Comparison of ENCODE assay signal across 1 cellular context in genomic region chr6:106924699-106925523, GRCh38.
TF ChIP-seq lines count a peak whose summit lies in the region.

No MANE protein-coding gene starts in this region.

TF ChIP-seq in H1, 55 proteins besides CTCF, POLR2A, EP300 and RAD21 (continued from another document):
- TF ChIP-seq, protein P1, sequence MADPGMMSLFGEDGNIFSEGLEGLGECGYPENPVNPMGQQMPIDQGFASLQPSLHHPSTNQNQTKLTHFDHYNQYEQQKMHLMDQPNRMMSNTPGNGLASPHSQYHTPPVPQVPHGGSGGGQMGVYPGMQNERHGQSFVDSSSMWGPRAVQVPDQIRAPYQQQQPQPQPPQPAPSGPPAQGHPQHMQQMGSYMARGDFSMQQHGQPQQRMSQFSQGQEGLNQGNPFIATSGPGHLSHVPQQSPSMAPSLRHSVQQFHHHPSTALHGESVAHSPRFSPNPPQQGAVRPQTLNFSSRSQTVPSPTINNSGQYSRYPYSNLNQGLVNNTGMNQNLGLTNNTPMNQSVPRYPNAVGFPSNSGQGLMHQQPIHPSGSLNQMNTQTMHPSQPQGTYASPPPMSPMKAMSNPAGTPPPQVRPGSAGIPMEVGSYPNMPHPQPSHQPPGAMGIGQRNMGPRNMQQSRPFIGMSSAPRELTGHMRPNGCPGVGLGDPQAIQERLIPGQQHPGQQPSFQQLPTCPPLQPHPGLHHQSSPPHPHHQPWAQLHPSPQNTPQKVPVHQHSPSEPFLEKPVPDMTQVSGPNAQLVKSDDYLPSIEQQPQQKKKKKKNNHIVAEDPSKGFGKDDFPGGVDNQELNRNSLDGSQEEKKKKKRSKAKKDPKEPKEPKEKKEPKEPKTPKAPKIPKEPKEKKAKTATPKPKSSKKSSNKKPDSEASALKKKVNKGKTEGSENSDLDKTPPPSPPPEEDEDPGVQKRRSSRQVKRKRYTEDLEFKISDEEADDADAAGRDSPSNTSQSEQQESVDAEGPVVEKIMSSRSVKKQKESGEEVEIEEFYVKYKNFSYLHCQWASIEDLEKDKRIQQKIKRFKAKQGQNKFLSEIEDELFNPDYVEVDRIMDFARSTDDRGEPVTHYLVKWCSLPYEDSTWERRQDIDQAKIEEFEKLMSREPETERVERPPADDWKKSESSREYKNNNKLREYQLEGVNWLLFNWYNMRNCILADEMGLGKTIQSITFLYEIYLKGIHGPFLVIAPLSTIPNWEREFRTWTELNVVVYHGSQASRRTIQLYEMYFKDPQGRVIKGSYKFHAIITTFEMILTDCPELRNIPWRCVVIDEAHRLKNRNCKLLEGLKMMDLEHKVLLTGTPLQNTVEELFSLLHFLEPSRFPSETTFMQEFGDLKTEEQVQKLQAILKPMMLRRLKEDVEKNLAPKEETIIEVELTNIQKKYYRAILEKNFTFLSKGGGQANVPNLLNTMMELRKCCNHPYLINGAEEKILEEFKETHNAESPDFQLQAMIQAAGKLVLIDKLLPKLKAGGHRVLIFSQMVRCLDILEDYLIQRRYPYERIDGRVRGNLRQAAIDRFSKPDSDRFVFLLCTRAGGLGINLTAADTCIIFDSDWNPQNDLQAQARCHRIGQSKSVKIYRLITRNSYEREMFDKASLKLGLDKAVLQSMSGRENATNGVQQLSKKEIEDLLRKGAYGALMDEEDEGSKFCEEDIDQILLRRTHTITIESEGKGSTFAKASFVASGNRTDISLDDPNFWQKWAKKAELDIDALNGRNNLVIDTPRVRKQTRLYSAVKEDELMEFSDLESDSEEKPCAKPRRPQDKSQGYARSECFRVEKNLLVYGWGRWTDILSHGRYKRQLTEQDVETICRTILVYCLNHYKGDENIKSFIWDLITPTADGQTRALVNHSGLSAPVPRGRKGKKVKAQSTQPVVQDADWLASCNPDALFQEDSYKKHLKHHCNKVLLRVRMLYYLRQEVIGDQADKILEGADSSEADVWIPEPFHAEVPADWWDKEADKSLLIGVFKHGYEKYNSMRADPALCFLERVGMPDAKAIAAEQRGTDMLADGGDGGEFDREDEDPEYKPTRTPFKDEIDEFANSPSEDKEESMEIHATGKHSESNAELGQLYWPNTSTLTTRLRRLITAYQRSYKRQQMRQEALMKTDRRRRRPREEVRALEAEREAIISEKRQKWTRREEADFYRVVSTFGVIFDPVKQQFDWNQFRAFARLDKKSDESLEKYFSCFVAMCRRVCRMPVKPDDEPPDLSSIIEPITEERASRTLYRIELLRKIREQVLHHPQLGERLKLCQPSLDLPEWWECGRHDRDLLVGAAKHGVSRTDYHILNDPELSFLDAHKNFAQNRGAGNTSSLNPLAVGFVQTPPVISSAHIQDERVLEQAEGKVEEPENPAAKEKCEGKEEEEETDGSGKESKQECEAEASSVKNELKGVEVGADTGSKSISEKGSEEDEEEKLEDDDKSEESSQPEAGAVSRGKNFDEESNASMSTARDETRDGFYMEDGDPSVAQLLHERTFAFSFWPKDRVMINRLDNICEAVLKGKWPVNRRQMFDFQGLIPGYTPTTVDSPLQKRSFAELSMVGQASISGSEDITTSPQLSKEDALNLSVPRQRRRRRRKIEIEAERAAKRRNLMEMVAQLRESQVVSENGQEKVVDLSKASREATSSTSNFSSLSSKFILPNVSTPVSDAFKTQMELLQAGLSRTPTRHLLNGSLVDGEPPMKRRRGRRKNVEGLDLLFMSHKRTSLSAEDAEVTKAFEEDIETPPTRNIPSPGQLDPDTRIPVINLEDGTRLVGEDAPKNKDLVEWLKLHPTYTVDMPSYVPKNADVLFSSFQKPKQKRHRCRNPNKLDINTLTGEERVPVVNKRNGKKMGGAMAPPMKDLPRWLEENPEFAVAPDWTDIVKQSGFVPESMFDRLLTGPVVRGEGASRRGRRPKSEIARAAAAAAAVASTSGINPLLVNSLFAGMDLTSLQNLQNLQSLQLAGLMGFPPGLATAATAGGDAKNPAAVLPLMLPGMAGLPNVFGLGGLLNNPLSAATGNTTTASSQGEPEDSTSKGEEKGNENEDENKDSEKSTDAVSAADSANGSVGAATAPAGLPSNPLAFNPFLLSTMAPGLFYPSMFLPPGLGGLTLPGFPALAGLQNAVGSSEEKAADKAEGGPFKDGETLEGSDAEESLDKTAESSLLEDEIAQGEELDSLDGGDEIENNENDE (IDR thresholded peaks at IDR 0.05; ENCODE audit: insufficient replicate concordance, low read length), result no peak
- TF ChIP-seq BRCA1 (IDR thresholded peaks at IDR 0.05; ENCODE audit: low read depth, low read length) (no peak), CHD1 (IDR thresholded peaks at IDR 0.05; ENCODE audit: low read depth, low read length) (no peak), SAP30 (IDR thresholded peaks at IDR 0.05; ENCODE audit: insufficient read depth, insufficient replicate concordance, low read length) (no peak)
TF ChIP-seq in H1: peak in this region for 0.
